ENCODE assay signal across 11 cellular contexts in the genomic region with DNA sequence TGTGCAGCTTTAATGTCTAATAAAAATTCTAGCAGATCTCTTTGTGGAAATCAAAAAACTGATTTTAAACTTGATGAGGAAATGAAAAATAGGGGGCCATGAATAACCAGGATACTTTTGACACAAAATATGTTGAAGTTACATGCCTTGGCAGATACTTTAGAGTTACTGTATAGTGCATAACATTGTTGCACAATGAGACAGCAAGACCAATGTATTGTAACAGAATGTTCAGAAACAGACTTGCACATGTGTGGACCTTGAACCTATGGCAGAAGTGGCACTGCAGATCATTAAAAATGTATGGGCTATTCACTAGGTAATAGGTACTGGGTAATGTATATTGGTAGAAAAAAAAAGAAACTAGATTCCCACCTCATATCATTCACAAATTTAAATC.
"Had no signal": no experiment of that assay in that cellular context is flagged by ENCODE, and none has a peak within 500 bp of the region (broad histone marks: within the 10 kb centered on the region; RNA-seq: fewer than 3 reads in every experiment).

No MANE protein-coding gene starts in this region.

- FAIRE-seq: H1, H54 had no signal

- H2AFZ ChIP-seq: GM23248, GM23338 had no signal

- H3K36me3 ChIP-seq: HAP-1 had no signal

- H3K4me2 ChIP-seq: GM23338 had no signal

- H3K4me3 ChIP-seq: GM23248, GM23338, HAP-1 had no signal

- DNase-seq: GM23248, GOT3, H7, H9, HCEC 1CT, HFFc6 had no signal

- H3K9ac ChIP-seq: GM23248 had no signal

- ATAC-seq: GM23338, HCT116 had no signal

- H3K27ac ChIP-seq: GM23248 had no signal

- H3K4me1 ChIP-seq: HAP-1 had no signal
